20 cellular contexts compared by ENCODE assay signal in the genomic region with DNA sequence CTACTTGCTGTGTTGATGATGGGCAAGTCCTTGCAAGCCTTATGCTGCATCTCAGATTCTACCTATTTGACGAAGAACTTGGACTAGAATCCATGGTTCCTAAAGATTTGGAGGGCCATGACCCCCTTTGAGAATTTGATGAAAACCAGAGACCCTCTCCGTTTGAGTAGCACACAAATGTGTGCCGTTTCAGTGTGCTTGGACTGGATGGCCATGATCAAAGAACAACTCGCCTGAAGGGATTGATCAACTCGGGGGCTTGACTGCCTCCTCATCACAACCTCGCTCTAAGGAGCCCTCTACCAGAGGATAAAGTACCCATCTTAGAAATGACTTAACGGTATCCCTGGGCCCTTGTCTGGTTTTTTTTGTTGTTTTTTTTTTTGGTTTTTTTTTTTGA.
"Had no signal": no experiment of that assay in that cellular context is flagged by ENCODE, and none has a peak within 500 bp of the region (broad histone marks: within the 10 kb centered on the region; RNA-seq: fewer than 3 reads in every experiment).

No MANE protein-coding gene starts in this region.

- H3K4me3 Mint-ChIP-seq: effector memory CD8-positive, alpha-beta T cell; memory B cell; natural killer cell treated with Interleukin-12 subunit alpha and Interleukin-12 subunit beta and Interleukin-15 and Interleukin-18, amount 100 ng/mL, for 72 hours; neural progenitor cell had no signal

- H3K9me3 ChIP-seq: esophagus squamous epithelium, gastroesophageal sphincter, left ventricle myocardium inferior, lower lobe of right lung, pancreas had no signal

- H3K4me3 ChIP-seq: esophagus squamous epithelium, gastroesophageal sphincter, left ventricle myocardium inferior, lower lobe of right lung, neural progenitor cell, pancreas had no signal

- ATAC-seq: effector memory CD8-positive, alpha-beta T cell; gastroesophageal sphincter; lower lobe of right lung; natural killer cell treated with Interleukin-12 subunit alpha and Interleukin-12 subunit beta and Interleukin-15 and Interleukin-18, amount 100 ng/mL, for 72 hours; pancreas; right cardiac atrium had no signal

- H3K9ac ChIP-seq: neural progenitor cell had no signal

- H3K36me3 ChIP-seq: neural progenitor cell, pancreas had no signal

- H3K9me3 Mint-ChIP-seq: effector memory CD8-positive, alpha-beta T cell; immature natural killer cell; memory B cell; natural killer cell treated with Interleukin-12 subunit alpha and Interleukin-12 subunit beta and Interleukin-15 and Interleukin-18, amount 100 ng/mL, for 72 hours had no signal

- H3K27me3 Mint-ChIP-seq: effector memory CD8-positive, alpha-beta T cell; memory B cell; natural killer cell treated with Interleukin-12 subunit alpha and Interleukin-12 subunit beta and Interleukin-15 and Interleukin-18, amount 100 ng/mL, for 72 hours; progenitor cell of endocrine pancreas had no signal

- H3K27me3 ChIP-seq: esophagus squamous epithelium, gastroesophageal sphincter, neural progenitor cell, pancreas had no signal

- H3K27ac Mint-ChIP-seq: effector memory CD8-positive, alpha-beta T cell; immature natural killer cell; natural killer cell treated with Interleukin-12 subunit alpha and Interleukin-12 subunit beta and Interleukin-15 and Interleukin-18, amount 100 ng/mL, for 72 hours; neural progenitor cell had no signal

- DNase-seq: effector memory CD8-positive, alpha-beta T cell; esophagus squamous epithelium; foreskin fibroblast; glutamatergic neuron; immature natural killer cell; left ventricle myocardium inferior; lower lobe of right lung; midbrain; nucleus accumbens; pancreas; right cardiac atrium; small intestine; stimulated activated CD4-positive, alpha-beta T cell treated with anti-CD3 and anti-CD28 coated beads, Interleukin-12 subunit alpha, Interleukin-12 subunit beta, amount 100 ng/mL, for 4 hours; stimulated activated naive CD4-positive, alpha-beta T cell treated with Interleukin-2 at 50 U/mL for 16 hours; trophoblast cell had no signal

- H3K27ac ChIP-seq: esophagus squamous epithelium, gastroesophageal sphincter, left ventricle myocardium inferior, lower lobe of right lung, neural progenitor cell, pancreas had no signal
